ENCODE assay signal across 9 cellular contexts in genomic region chr4:180059216-180059881, GRCh38.
A peak's percentile ranks its signal among the peaks of the same experiment; 100 is the strongest.
DNase-seq lines count a peak whose midpoint lies in the region; ATAC-seq lines count a peak whose summit lies in the region.
"Had no signal": no experiment of that assay in that cellular context is flagged by ENCODE, and none has a peak within 500 bp of the region (broad histone marks: within the 10 kb centered on the region; RNA-seq: fewer than 3 reads in every experiment).

No MANE protein-coding gene starts in this region.

- H3K27ac Mint-ChIP-seq in naive thymus-derived CD8-positive, alpha-beta T cell, result no peak overlapping the region

- POLR2A ChIA-PET in naive thymus-derived CD8-positive, alpha-beta T cell (lab: Charles Lee), result no interaction called here

- H3K4me1 Mint-ChIP-seq in naive thymus-derived CD8-positive, alpha-beta T cell, result peaks cover 0 to 17% (median 10%) of the 10 kb centered on the region in 4 donors

- 0% methylated on average over 40 to 44 of the region's 44 CpGs for WGBS in ectodermal cell, 2 experiments

- H3K4me1 ChIP-seq in BLaER1 treated with 17β-estradiol and CSF1 and Interleukin-3, amounts not matched to agents 10 nM and 100 nM, result peaks cover 8 to 23% (median 15%) of the 10 kb centered on the region in 10 experiments; a peak in 17 of 20 replicates
- H3K4me1 ChIP-seq in ectodermal cell (ENCODE audit: control insufficient read depth, insufficient read depth, low read length), result no peaks in the 10 kb centered on the region

- peaks cover 28 to 68% (median 39%) of the 10 kb centered on the region in 5 donors for H3K27me3 Mint-ChIP-seq in naive thymus-derived CD8-positive, alpha-beta T cell

- H3K36me3 Mint-ChIP-seq in naive thymus-derived CD8-positive, alpha-beta T cell, result peaks cover 0 to 4% (median 0%) of the 10 kb centered on the region in 3 donors

- peak; percentile 79 for DNase-seq in NCI-H69 (lab: John Stamatoyannopoulos, UW)
- DNase-seq in naive thymus-derived CD8-positive, alpha-beta T cell, result no peak
- DNase-seq in H4 (ENCODE audit: low spot score), result no peak
- DNase-seq in NCI-H226, result no peak
- no peak for DNase-seq in cortex of kidney (lab: John Stamatoyannopoulos, UW)

- H3K9me3 Mint-ChIP-seq in naive thymus-derived CD8-positive, alpha-beta T cell, result peaks cover 0 to 4% (median 0%) of the 10 kb centered on the region in 9 donors

- peak overlapping the region; percentile 62 to 82 (median 70) for H3K4me3 ChIP-seq in BLaER1 treated with 17β-estradiol and CSF1 and Interleukin-3, amounts not matched to agents 10 nM and 100 nM
- H3K4me3 ChIP-seq in ectodermal cell (ENCODE audit: insufficient read depth, low read depth, low read length), result peak overlapping the region; percentile 67
- H3K4me3 ChIP-seq: K562 had no signal

- peaks cover 0 to 27% (median 9%) of the 10 kb centered on the region in 11 experiments; a peak in 7 of 22 replicates for H4K20me1 ChIP-seq in BLaER1 treated with 17β-estradiol and CSF1 and Interleukin-3, amounts not matched to agents 10 nM and 100 nM

- H3K4me2 ChIP-seq in BLaER1 treated with 17β-estradiol and CSF1 and Interleukin-3, amounts not matched to agents 10 nM and 100 nM, result peak overlapping the region; percentile 89 to 100 (median 98)

- H3K27me3 ChIP-seq in BLaER1 treated with 17β-estradiol and CSF1 and Interleukin-3, amounts not matched to agents 10 nM and 100 nM, result peaks cover 51 to 66% (median 56%) of the 10 kb centered on the region in 11 experiments
- peaks cover 55% of the 10 kb centered on the region for H3K27me3 ChIP-seq in ectodermal cell (ENCODE audit: control insufficient read depth, insufficient read depth, low read length, poor library complexity, severe bottlenecking)

- H3K4me3 Mint-ChIP-seq in naive thymus-derived CD8-positive, alpha-beta T cell, result peak overlapping the region; percentile 41 to 87 (median 74)

- no peaks in the 10 kb centered on the region for H3K36me3 ChIP-seq in BLaER1 treated with 17β-estradiol and CSF1 and Interleukin-3, amounts not matched to agents 10 nM and 100 nM
- H3K36me3 ChIP-seq in ectodermal cell (ENCODE audit: control insufficient read depth, insufficient read depth, low read length), result no peaks in the 10 kb centered on the region

- peak overlapping the region in 7 of 11 experiments; percentile 22 to 44 (median 33); a peak in 7 of 22 replicates for H3K9ac ChIP-seq in BLaER1 treated with 17β-estradiol and CSF1 and Interleukin-3, amounts not matched to agents 10 nM and 100 nM

- H3K9me3 ChIP-seq in BLaER1 treated with 17β-estradiol and CSF1 and Interleukin-3, amounts not matched to agents 10 nM and 100 nM (replicated peaks in 1 of 11), result peaks cover 0 to 9% (median 4%) of the 10 kb centered on the region in 11 experiments; a peak in 10 of 22 replicates
- no peaks in the 10 kb centered on the region for H3K9me3 ChIP-seq in ectodermal cell (ENCODE audit: control insufficient read depth, low read length)

- peak; percentile 4 for ATAC-seq in GM21360 (IDR thresholded peaks at IDR 0.05; ENCODE audit: unreplicated experiment)
- ATAC-seq in naive thymus-derived CD8-positive, alpha-beta T cell, result no peak
- ATAC-seq: K562 had no signal

- H3K27ac ChIP-seq in BLaER1 treated with 17β-estradiol and CSF1 and Interleukin-3, amounts not matched to agents 10 nM and 100 nM, result no peak overlapping the region
- H3K27ac ChIP-seq in ectodermal cell (ENCODE audit: insufficient read depth, low read depth, low read length, poor library complexity, severe bottlenecking), result no peak overlapping the region
